Comparison of ENCODE assay signal across 8 cellular contexts in genomic region chr7:141674702-141675101, GRCh38. TPM values are rescaled to one million over a fixed set of nuclear protein-coding genes. Genes with fewer than 3 reads are reported as not detected.
A peak's percentile ranks its signal among the peaks of the same experiment; 100 is the strongest.
DNase-seq lines count a peak whose midpoint lies in the region; TF ChIP-seq lines count a peak whose summit lies in the region.

No MANE protein-coding gene starts in this region.

- H3K9me3 Mint-ChIP-seq in osteocyte (ENCODE audit: unreplicated experiment) (no peaks in the 10 kb centered on the region), mesothelial cell of epicardium (peaks cover 4% of the 10 kb centered on the region)

- H3K4me3 Mint-ChIP-seq in osteocyte (ENCODE audit: unreplicated experiment) (no peak overlapping the region), mesothelial cell of epicardium (no peak overlapping the region)

- H3K27me3 ChIP-seq in Peyer's patch (no peaks in the 10 kb centered on the region), esophagus (ENCODE audit: control insufficient read depth in 1 of 2, insufficient read depth in 2 of 2, low read length in 2 of 2) (no peaks in the 10 kb centered on the region)

- DNase-seq in GM12865 (ENCODE audit: low read depth) (no peak), Peyer's patch (no peak), osteocyte (ENCODE audit: extremely low spot score, unreplicated experiment) (no peak), mesothelial cell of epicardium (ENCODE audit: low spot score in 2 of 2, unreplicated experiment in 2 of 2) (no peak), NOMO-1 (lab: John Stamatoyannopoulos, UW; ENCODE audit: unreplicated experiment in 2 of 2) (no peak), DMS53 treated with DMSO at 0.1 percent for 48 hours (lab: John Stamatoyannopoulos, UW; ENCODE audit: unreplicated experiment) (no peak), NCI-H2081 treated with DMSO at 0.1 percent for 48 hours (lab: John Stamatoyannopoulos, UW) (no peak)

- WGBS in esophagus, 2 donors, result 72 to 76% methylated on average over 4 of the region's 4 CpGs

- H3K4me1 ChIP-seq in Peyer's patch, result no peaks in the 10 kb centered on the region
- peaks cover 3% of the 10 kb centered on the region in 2 donors for H3K4me1 ChIP-seq in esophagus (ENCODE audit: control insufficient read depth in 2 of 2, insufficient read depth in 2 of 2, low read length in 1 of 2)

- H3K4me1 Mint-ChIP-seq in osteocyte (ENCODE audit: unreplicated experiment) (no peaks in the 10 kb centered on the region), mesothelial cell of epicardium (no peaks in the 10 kb centered on the region)

- H3K4me3 ChIP-seq in GM12865 (ENCODE audit: low read depth, low read length) (no peak overlapping the region), Peyer's patch (no peak overlapping the region), esophagus (ENCODE audit: low read depth in 1 of 2, low read length in 2 of 2) (no peak overlapping the region)

- no peak overlapping the region for H3K27ac Mint-ChIP-seq in osteocyte (ENCODE audit: unreplicated experiment)
- no peak overlapping the region for H3K27ac Mint-ChIP-seq in mesothelial cell of epicardium

- peaks cover 16% of the 10 kb centered on the region for H3K36me3 Mint-ChIP-seq in osteocyte (ENCODE audit: unreplicated experiment)
- peaks cover 27% of the 10 kb centered on the region for H3K36me3 Mint-ChIP-seq in mesothelial cell of epicardium

- H3K9me3 ChIP-seq in Peyer's patch (no peaks in the 10 kb centered on the region), esophagus (ENCODE audit: control insufficient read depth in 2 of 2, insufficient read depth in 1 of 2, low read depth in 1 of 2, low read length in 1 of 2) (no peaks in the 10 kb centered on the region)

- TF ChIP-seq CTCF in GM12865 (IDR thresholded peaks at IDR 0.05; ENCODE audit: insufficient read depth, low read depth, low read length, missing control alignments), result peak; percentile 37
- peak in 4 of 6 experiments; percentile 13 to 40 (median 28) for TF ChIP-seq CTCF in Peyer's patch (IDR thresholded peaks at IDR 0.05)
- peak; percentile 28 for TF ChIP-seq CTCF in osteocyte (IDR thresholded peaks at IDR 0.05)
- no peak for TF ChIP-seq CTCF in mesothelial cell of epicardium (IDR thresholded peaks at IDR 0.05; ENCODE audit: unreplicated experiment)

- H3K27me3 Mint-ChIP-seq in osteocyte (ENCODE audit: unreplicated experiment), result no peaks in the 10 kb centered on the region
- H3K27me3 Mint-ChIP-seq in mesothelial cell of epicardium (ENCODE audit: low read depth), result no peaks in the 10 kb centered on the region

- H3K27ac ChIP-seq in Peyer's patch, result peak overlapping the region in 1 of 4 donors; percentile 20
- peak overlapping the region; percentile 74 to 84 for H3K27ac ChIP-seq in esophagus (ENCODE audit: low read depth in 2 of 2, low read length in 1 of 2)

- TF ChIP-seq POLR2A in Peyer's patch (IDR thresholded peaks at IDR 0.05), result no peak

- H3K36me3 ChIP-seq in Peyer's patch, result peaks cover 0 to 13% (median 0%) of the 10 kb centered on the region in 3 donors
- peaks cover 0 to 2% of the 10 kb centered on the region in 2 donors for H3K36me3 ChIP-seq in esophagus (ENCODE audit: control insufficient read depth in 2 of 2, insufficient read depth in 2 of 2, low read length in 1 of 2)

RNA-seq across cellular contexts. Expression of gene DENND11, which starts 27.3 kb away (rescaled TPM):
- total RNA-seq in Peyer's patch, result 10 to 100 TPM; 22.6 to 31.0 (median 26.4) TPM
- polyA plus RNA-seq in esophagus, result 1 to 10 TPM; 4.5 to 4.7 TPM
- 10.6 and 12.3 TPM in 2 replicates for total RNA-seq in osteocyte
- total RNA-seq in mesothelial cell of epicardium, result 22.4 to 22.7 TPM (median 22.7 TPM) in 3 replicates

RNA-seq across cellular contexts. Expression of gene WEE2, which starts 33.5 kb away (rescaled TPM):
- total RNA-seq in Peyer's patch, result not detected
- not detected for polyA plus RNA-seq in esophagus
- total RNA-seq in osteocyte, result not detected in 2 replicates
- total RNA-seq in mesothelial cell of epicardium, result 0.09 TPM in 1 of 3 replicates, not detected in the others
